ENCODE assay signal across 8 cellular contexts in the genomic region with DNA sequence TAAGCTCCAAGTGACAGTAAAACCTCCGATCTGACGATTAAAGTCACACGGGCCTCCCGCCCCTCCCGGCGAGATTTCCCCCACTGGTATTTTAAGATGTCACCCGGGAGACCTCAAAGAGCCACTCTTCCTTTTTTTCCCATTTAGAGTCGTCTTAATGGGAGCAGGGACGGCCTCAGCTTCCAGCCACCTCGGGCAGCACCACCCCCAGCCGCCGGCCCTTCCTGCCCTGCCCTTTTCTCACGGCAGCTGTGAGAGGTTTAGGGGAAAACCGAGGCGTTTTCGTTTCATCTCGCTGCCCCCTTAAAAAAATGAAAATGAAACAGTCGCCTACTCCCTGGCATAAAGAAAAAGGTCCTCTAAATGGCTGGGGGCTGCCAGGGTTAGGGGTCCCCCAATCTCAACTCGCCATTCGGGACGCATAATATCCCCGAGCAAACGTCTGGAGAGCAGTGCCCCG. TPM values are rescaled to one million over a fixed set of nuclear protein-coding genes. Genes with fewer than 3 reads are reported as not detected.
A peak's percentile ranks its signal among the peaks of the same experiment; 100 is the strongest.
DNase-seq lines count a peak whose midpoint lies in the region; ATAC-seq lines count a peak whose summit lies in the region.

No MANE protein-coding gene starts in this region.

- DNase-seq in CD4-positive, alpha-beta memory T cell, result peak; percentile 70 to 80 (median 76)
- DNase-seq in KBM-7, result peak; percentile 40
- DNase-seq in activated effector memory CD4-positive, alpha-beta T cell treated with Interleukin-2 at 50 U/mL for 16 hours, result peak; percentile 49
- peak in 1 of 2 donors; percentile 49 for DNase-seq in memory B cell (ENCODE audit: low spot score in 2 of 2)
- DNase-seq in NCI-H2171 treated with DMSO at 0.1 percent for 48 hours (lab: John Stamatoyannopoulos, UW), result no peak
- DNase-seq in posterior vena cava (ENCODE audit: low spot score), result no peak
- DNase-seq in NCI-H526 treated with DMSO at 0.1 percent for 48 hours (lab: John Stamatoyannopoulos, UW), result no peak
- DNase-seq in NOMO-1 treated with dmso at 0.1 percent for 144 hours (lab: John Stamatoyannopoulos, UW; ENCODE audit: unreplicated experiment), result no peak

- H3K27me3 ChIP-seq in CD4-positive, alpha-beta memory T cell (ENCODE audit: insufficient read depth, low read length), result no peaks in the 10 kb centered on the region

- no peaks in the 10 kb centered on the region for H3K27me3 Mint-ChIP-seq in CD4-positive, alpha-beta memory T cell
- H3K27me3 Mint-ChIP-seq in memory B cell, result no peaks in the 10 kb centered on the region

- peaks cover 31 to 52% of the 10 kb centered on the region in 2 donors for H3K36me3 Mint-ChIP-seq in CD4-positive, alpha-beta memory T cell
- peaks cover 4% of the 10 kb centered on the region for H3K36me3 Mint-ChIP-seq in memory B cell

- peak overlapping the region; percentile 99 to 100 (median 100) for H3K27ac Mint-ChIP-seq in CD4-positive, alpha-beta memory T cell
- H3K27ac Mint-ChIP-seq in memory B cell, result peak overlapping the region; percentile 99

- H3K9me3 ChIP-seq in CD4-positive, alpha-beta memory T cell (ENCODE audit: control insufficient read depth in 1 of 2, low read length in 2 of 2), result no peaks in the 10 kb centered on the region

- CTCF ChIA-PET in CD4-positive, alpha-beta memory T cell (lab: Charles Lee; ENCODE audit: partially characterized antibody), result interaction anchor here (0.8 to 15.6 kb wide), 7 partner anchors 16 to 109 kb away, joined by 3 to 296 read pairs (median 16); no protein-coding TSS in a partner anchor

- peaks cover 27 to 83% (median 54%) of the 10 kb centered on the region in 4 donors for H3K4me1 Mint-ChIP-seq in CD4-positive, alpha-beta memory T cell
- H3K4me1 Mint-ChIP-seq in memory B cell, result peaks cover 44% of the 10 kb centered on the region

- ATAC-seq in memory B cell (ENCODE audit: low read depth), result peak; percentile 10

- POLR2A ChIA-PET in CD4-positive, alpha-beta memory T cell (lab: Charles Lee; ENCODE audit: partially characterized antibody), result interaction anchor here (0.6 to 14.0 kb wide), 23 partner anchors 13 to 949 kb away, joined by 3 to 335 read pairs (median 5); partner anchors contain the start of genes CLIC4, RCAN3, RSRP1 and SYF2

- intact Hi-C loops in CD4-positive, alpha-beta memory T cell (cut with micrococcal nuclease), result loop anchor here (1.0 to 10.0 kb wide), 2 partner anchors 17 to 424 kb away; partner anchors contain the start of gene RCAN3
- intact Hi-C loops in posterior vena cava (cut with DNase I), result no loop called here

- peaks cover 71% of the 10 kb centered on the region for H3K4me1 ChIP-seq in CD4-positive, alpha-beta memory T cell (ENCODE audit: insufficient read depth, low read length)

- in situ Hi-C loops in KBM-7 (cut with MboI; ENCODE audit: low pct_unique_long_range_greater_than_20kb, low sequenced_read_pairs), result no loop called here

- H3K27ac ChIP-seq in CD4-positive, alpha-beta memory T cell (ENCODE audit: low read depth, low read length), result peak overlapping the region; percentile 98

- H3K4me3 Mint-ChIP-seq in CD4-positive, alpha-beta memory T cell, result peak overlapping the region; percentile 87 to 98 (median 97)
- H3K4me3 Mint-ChIP-seq in memory B cell, result peak overlapping the region; percentile 97

- H3K4me3 ChIP-seq in CD4-positive, alpha-beta memory T cell (ENCODE audit: low read length in 2 of 2), result peak overlapping the region; percentile 81 to 84

- peaks cover 20% of the 10 kb centered on the region for H3K36me3 ChIP-seq in CD4-positive, alpha-beta memory T cell (ENCODE audit: insufficient read depth, low read length)

- H3K9me3 Mint-ChIP-seq in CD4-positive, alpha-beta memory T cell, result no peaks in the 10 kb centered on the region
- no peaks in the 10 kb centered on the region for H3K9me3 Mint-ChIP-seq in memory B cell

RNA-seq across cellular contexts. Expression of gene RUNX3, which starts 1.4 kb away (rescaled TPM):
- total RNA-seq in CD4-positive, alpha-beta memory T cell, result 100 to 1,000 TPM; 105 to 112 TPM
- polyA plus RNA-seq in CD4-positive, alpha-beta memory T cell, result 10 to 100 TPM; 12.5 to 50.8 TPM
- total RNA-seq in posterior vena cava, result 1 to 10 TPM; 5.0 to 8.9 TPM

Comparison
In these comparisons a context has a peak if more than half of its experiments do, and no peak if none do; other contexts are left out.
1. DNase-seq: peak in CD4-positive, alpha-beta memory T cell (5 of 5), KBM-7 (single experiment) and activated effector memory CD4-positive, alpha-beta T cell treated with Interleukin-2 at 50 U/mL for 16 hours (single experiment); none in NCI-H2171 treated with DMSO at 0.1 percent for 48 hours (single experiment), posterior vena cava (single experiment), NCI-H526 treated with DMSO at 0.1 percent for 48 hours (single experiment) and NOMO-1 treated with dmso at 0.1 percent for 144 hours (single experiment).
2. RNA of gene RUNX3, which starts 1.4 kb away (total RNA-seq): 105 to 112 TPM in CD4-positive, alpha-beta memory T cell; 5.0 to 8.9 TPM in posterior vena cava; every median in the first group is over 10 times any median in the second.